16 cellular contexts compared by ENCODE assay signal in genomic region chr11:114880458-114880857, GRCh38.
"Had no signal": no experiment of that assay in that cellular context is flagged by ENCODE, and none has a peak within 500 bp of the region (broad histone marks: within the 10 kb centered on the region; RNA-seq: fewer than 3 reads in every experiment).

No MANE protein-coding gene starts in this region.

- H3K36me3 ChIP-seq: adrenal gland, breast epithelium, gastrocnemius medialis, thyroid gland had no signal

- FAIRE-seq: astrocyte had no signal

- H3K4me3 ChIP-seq: adrenal gland, breast epithelium, gastrocnemius medialis, thyroid gland had no signal

- H3K27me3 ChIP-seq: adrenal gland, breast epithelium, gastrocnemius medialis, thyroid gland had no signal

- H3K27ac ChIP-seq: adrenal gland, breast epithelium, gastrocnemius medialis, thyroid gland, VCaP had no signal

- DNase-seq: activated CD4-positive, alpha-beta T cell treated with anti-CD3 and anti-CD28 coated beads for 1 hour; activated gamma-delta T cell; activated T-cell treated with anti-CD3 and anti-CD28 coated beads, Interleukin-2, amount 50 U/mL, for 72 hours; adrenal gland; cerebellar nuclear complex; cortex of kidney; gastrocnemius medialis; head of caudate nucleus; left ventricle myocardium superior; occipital lobe; stimulated activated CD4-positive, alpha-beta T cell treated with anti-CD3 and anti-CD28 coated beads, Interleukin-1b, Interleukin-23, amount 100 ng/mL, for 48 hours; stimulated activated naive CD4-positive, alpha-beta T cell treated with Interleukin-2 at 50 U/mL for 16 hours; thyroid gland had no signal

- ATAC-seq: activated T-cell treated with anti-CD3 and anti-CD28 coated beads, Interleukin-2, amount 50 U/mL, for 72 hours; gastrocnemius medialis; left ventricle myocardium superior had no signal

- H3K9me3 ChIP-seq: adrenal gland, breast epithelium, gastrocnemius medialis, thyroid gland had no signal

- H3K4me1 ChIP-seq: adrenal gland, breast epithelium, gastrocnemius medialis had no signal
